ENCODE assay signal across 14 cellular contexts in genomic region chr13:106089251-106089940, GRCh38.
DNase-seq lines count a peak whose midpoint lies in the region; ATAC-seq and TF ChIP-seq lines count a peak whose summit lies in the region.
"Had no signal": no experiment of that assay in that cellular context is flagged by ENCODE, and none has a peak within 500 bp of the region (broad histone marks: within the 10 kb centered on the region; RNA-seq: fewer than 3 reads in every experiment).

No MANE protein-coding gene starts in this region.

- H3K79me2 ChIP-seq in SK-N-SH (ENCODE audit: insufficient read depth) (no peaks in the 10 kb centered on the region), osteoblast (ENCODE audit: insufficient read depth, low read length) (no peaks in the 10 kb centered on the region), smooth muscle cell (ENCODE audit: low read depth) (no peaks in the 10 kb centered on the region)

- CTCF ChIA-PET in SK-N-SH (lab: Yijun Ruan, JAX): interaction anchor here (0.6 to 1.4 kb wide), 3 partner anchors 25 to 447 kb away, joined by 3 to 4 read pairs (median 3); partner anchors contain the start of gene EFNB2

- H3K4me2 ChIP-seq in SK-N-SH (no peak overlapping the region), osteoblast (ENCODE audit: insufficient read depth, low read length) (no peak overlapping the region), smooth muscle cell (no peak overlapping the region)

- TF ChIP-seq CTCF in SK-N-SH (IDR thresholded peaks at IDR 0.05) (no peak), fibroblast of the aortic adventitia (IDR thresholded peaks at IDR 0.05; ENCODE audit: insufficient read depth, low read length) (no peak), osteoblast (IDR thresholded peaks at IDR 0.05; ENCODE audit: extremely low read depth, low read depth, low read length) (no peak), smooth muscle cell (IDR thresholded peaks at IDR 0.05; ENCODE audit: borderline replicate concordance, insufficient read depth, poor library complexity, severe bottlenecking) (no peak)

- POLR2A ChIA-PET in SK-N-SH (lab: Yijun Ruan, JAX): no interaction called here

- H3K4me1 ChIP-seq in SK-N-SH (ENCODE audit: control insufficient read depth in 1 of 2, insufficient read depth in 2 of 2, low read depth in 1 of 2, low read length in 1 of 2) (peaks cover 0 to 13% of the 10 kb centered on the region in 2 experiments; a peak in 2 of 4 replicates), osteoblast (ENCODE audit: insufficient read depth, low read length) (peaks cover 5% of the 10 kb centered on the region), smooth muscle cell (ENCODE audit: low read depth) (no peaks in the 10 kb centered on the region)

- H3K36me3 ChIP-seq in SK-N-SH (replicated peaks in 1 of 2; ENCODE audit: control insufficient read depth in 1 of 2, insufficient read depth in 2 of 2, low read length in 1 of 2) (no peaks in the 10 kb centered on the region), osteoblast (ENCODE audit: insufficient read depth, low read length) (no peaks in the 10 kb centered on the region), smooth muscle cell (ENCODE audit: low read depth) (no peaks in the 10 kb centered on the region)

- DNase-seq in NCI-H1694 (lab: John Stamatoyannopoulos, UW): peak; percentile 35
- DNase-seq in SK-N-SH: no peak
- peak; percentile 34 for DNase-seq in fibroblast of the aortic adventitia (ENCODE audit: low read depth)
- no peak for DNase-seq in osteoblast (ENCODE audit: insufficient read length, low spot score, missing footprints)
- no peak for DNase-seq in smooth muscle cell (lab: John Stamatoyannopoulos, UW; ENCODE audit: unreplicated experiment)
- DNase-seq in D341Med (ENCODE audit: low spot score): no peak
- DNase-seq: CD4-positive, alpha-beta T cell; DND-41; GF-D8; GM23248; MV-4-11 had no signal

- H2AFZ ChIP-seq in SK-N-SH (ENCODE audit: low read depth) (no peak overlapping the region), osteoblast (ENCODE audit: low read length) (peak overlapping the region; percentile 33), smooth muscle cell (ENCODE audit: low read depth) (no peak overlapping the region)
- H2AFZ ChIP-seq: GM23248 had no signal

- TF ChIP-seq RAD21 in SK-N-SH (IDR thresholded peaks at IDR 0.05; ENCODE audit: low read length): no peak

- no peak for ATAC-seq in HG02884 (IDR thresholded peaks at IDR 0.05; ENCODE audit: unreplicated experiment)
- ATAC-seq: Panc1, Right ventricle myocardium inferior had no signal

- no peak for TF ChIP-seq EP300 in SK-N-SH (IDR thresholded peaks at IDR 0.05; ENCODE audit: borderline replicate concordance in 1 of 2, low read depth in 1 of 2, low read length in 1 of 2)

- no peak overlapping the region for H3K9ac ChIP-seq in SK-N-SH
- H3K9ac ChIP-seq in smooth muscle cell (ENCODE audit: low read depth): no peak overlapping the region
- H3K9ac ChIP-seq: GM23248 had no signal

- 75% methylated on average over 8 of the region's 8 CpGs for WGBS in SK-N-SH (ENCODE audit: low lambda C conversion rate)
- WGBS in smooth muscle cell (ENCODE audit: low lambda C conversion rate): 88% methylated on average over 8 of the region's 8 CpGs

- H3K9me2 ChIP-seq in SK-N-SH: no peaks in the 10 kb centered on the region

- no peak overlapping the region for H3K4me3 ChIP-seq in SK-N-SH (ENCODE audit: low read depth in 2 of 2, low read length in 1 of 2)
- H3K4me3 ChIP-seq in fibroblast of the aortic adventitia (ENCODE audit: low read depth, low read length): no peak overlapping the region
- no peak overlapping the region for H3K4me3 ChIP-seq in osteoblast (ENCODE audit: insufficient read depth, low read length)
- H3K4me3 ChIP-seq in smooth muscle cell: no peak overlapping the region
- H3K4me3 ChIP-seq: GM23248 had no signal

- no peak overlapping the region for H3K27ac ChIP-seq in SK-N-SH (ENCODE audit: low read depth in 2 of 2, low read length in 1 of 2)
- no peak overlapping the region for H3K27ac ChIP-seq in osteoblast (ENCODE audit: low read depth, low read length)
- H3K27ac ChIP-seq in smooth muscle cell (ENCODE audit: low read depth): no peak overlapping the region
- H3K27ac ChIP-seq: GM23248 had no signal

- H3F3A ChIP-seq in SK-N-SH (replicated peaks; ENCODE audit: insufficient read depth): no peaks in the 10 kb centered on the region
- H3F3A ChIP-seq in smooth muscle cell (ENCODE audit: low read depth): no peaks in the 10 kb centered on the region

- H3K9me3 ChIP-seq in SK-N-SH (no peaks in the 10 kb centered on the region), osteoblast (ENCODE audit: low read depth, low read length) (no peaks in the 10 kb centered on the region), smooth muscle cell (replicated peaks; ENCODE audit: low read depth) (no peaks in the 10 kb centered on the region)

- H3K27me3 ChIP-seq in SK-N-SH (ENCODE audit: insufficient read depth) (no peaks in the 10 kb centered on the region), osteoblast (ENCODE audit: insufficient read depth, low read length) (no peaks in the 10 kb centered on the region), smooth muscle cell (ENCODE audit: low read depth) (no peaks in the 10 kb centered on the region)

- no peaks in the 10 kb centered on the region for H4K20me1 ChIP-seq in SK-N-SH (ENCODE audit: insufficient read depth)
- no peaks in the 10 kb centered on the region for H4K20me1 ChIP-seq in osteoblast (ENCODE audit: insufficient read depth, low read length)
- H4K20me1 ChIP-seq in smooth muscle cell (ENCODE audit: low read depth): no peaks in the 10 kb centered on the region

TF ChIP-seq in SK-N-SH, 30 proteins besides CTCF, POLR2A, EP300 and RAD21:
- peak; percentile 40; the same call in 1 of the 2 replicates for TF ChIP-seq TCF12 (IDR thresholded peaks at IDR 0.05)
- TF ChIP-seq MAX (IDR thresholded peaks at IDR 0.05; ENCODE audit: low read depth): no peak
TF ChIP-seq in SK-N-SH: peak in this region for 1.

Comparison
In these comparisons a context has a peak if more than half of its experiments do, and no peak if none do; other contexts are left out.
1. DNase-seq: peak in NCI-H1694 (single experiment) and fibroblast of the aortic adventitia (single experiment); none in SK-N-SH (single experiment), osteoblast (single experiment), smooth muscle cell (single experiment) and D341Med (single experiment).